Comparison of ENCODE assay signal across 10 cellular contexts in genomic region chr7:74542558-74543117, GRCh38.
DNase-seq lines count a peak whose midpoint lies in the region; ATAC-seq and TF ChIP-seq lines count a peak whose summit lies in the region.
"Had no signal": no experiment of that assay in that cellular context is flagged by ENCODE, and none has a peak within 500 bp of the region (broad histone marks: within the 10 kb centered on the region; RNA-seq: fewer than 3 reads in every experiment).

No MANE protein-coding gene starts in this region.

- DNase-seq in NCI-H1436 (lab: John Stamatoyannopoulos, UW), result peak; percentile 66
- DNase-seq in NCI-H1436 treated with DMSO at 0.1 percent for 48 hours (lab: John Stamatoyannopoulos, UW), result no peak
- DNase-seq in NCI-H774 (lab: John Stamatoyannopoulos, UW), result peak; percentile 46
- no peak for DNase-seq in esophagus squamous epithelium (lab: John Stamatoyannopoulos, UW)
- peak; percentile 22 for DNase-seq in testis
- no peak for DNase-seq in Calu3
- DNase-seq in SIG-M5 treated with dmso at 0.1 percent for 504 hours (lab: John Stamatoyannopoulos, UW; ENCODE audit: unreplicated experiment), result no peak
- DNase-seq in activated T-cell treated with anti-CD3 and anti-CD28 coated beads, Interleukin-2, amount 50 U/mL, for 72 hours, result no peak
- DNase-seq: 8988T, T-helper 1 cell had no signal

- H3K4me1 Mint-ChIP-seq in Calu3 (ENCODE audit: low read depth, unreplicated experiment), result no peaks in the 10 kb centered on the region
- H3K4me1 Mint-ChIP-seq in activated T-cell treated with anti-CD3 and anti-CD28 coated beads, Interleukin-2, amount 50 U/mL, for 72 hours (ENCODE audit: low read depth), result no peaks in the 10 kb centered on the region

- H3K27ac ChIP-seq in esophagus squamous epithelium (peak overlapping the region; percentile 40 to 68 (median 47)), testis (no peak overlapping the region)

- H3K36me3 Mint-ChIP-seq in Calu3 (ENCODE audit: insufficient read depth, unreplicated experiment), result peaks cover 38% of the 10 kb centered on the region
- no peaks in the 10 kb centered on the region for H3K36me3 Mint-ChIP-seq in activated T-cell treated with anti-CD3 and anti-CD28 coated beads, Interleukin-2, amount 50 U/mL, for 72 hours (ENCODE audit: insufficient read depth in 2 of 2)

- no peak overlapping the region for H3K4me3 Mint-ChIP-seq in Calu3 (ENCODE audit: low read depth, unreplicated experiment)
- no peak overlapping the region for H3K4me3 Mint-ChIP-seq in activated T-cell treated with anti-CD3 and anti-CD28 coated beads, Interleukin-2, amount 50 U/mL, for 72 hours

- H3K36me3 ChIP-seq in esophagus squamous epithelium (peaks cover 13 to 98% (median 16%) of the 10 kb centered on the region in 3 donors), testis (ENCODE audit: low read depth, missing control alignments) (no peaks in the 10 kb centered on the region)

- TF ChIP-seq CTCF in esophagus squamous epithelium (IDR thresholded peaks at IDR 0.05) (no peak), testis (IDR thresholded peaks at IDR 0.05) (no peak), Calu3 (IDR thresholded peaks at IDR 0.05; ENCODE audit: unreplicated experiment) (no peak)

- TF ChIP-seq POLR2A in esophagus squamous epithelium (IDR thresholded peaks at IDR 0.05) (no peak), testis (IDR thresholded peaks at IDR 0.05) (no peak)

- no peak overlapping the region for H3K4me3 ChIP-seq in esophagus squamous epithelium
- no peak overlapping the region for H3K4me3 ChIP-seq in testis

- no TSS peak for BruUV-seq in Calu3 (replicated peaks; lab: Mats Ljungman, UMichigan)

- H3K27me3 ChIP-seq in esophagus squamous epithelium (no peaks in the 10 kb centered on the region), testis (no peaks in the 10 kb centered on the region)

- intact Hi-C loops in esophagus squamous epithelium (cut with DNase I) (no loop called here), testis (cut with DNase I; ENCODE audit: low total_unique reads) (no loop called here), Calu3 (cut with micrococcal nuclease; ENCODE audit: unreplicated experiment) (no loop called here)

- peaks cover 0 to 7% (median 0%) of the 10 kb centered on the region in 3 donors for H3K9me3 ChIP-seq in esophagus squamous epithelium
- H3K9me3 ChIP-seq in testis, result no peaks in the 10 kb centered on the region

- CTCF ChIA-PET in Calu3 (lab: Charles Lee), result no interaction called here

- no peaks in the 10 kb centered on the region for H3K27me3 Mint-ChIP-seq in Calu3 (ENCODE audit: unreplicated experiment)
- H3K27me3 Mint-ChIP-seq in activated T-cell treated with anti-CD3 and anti-CD28 coated beads, Interleukin-2, amount 50 U/mL, for 72 hours (ENCODE audit: low read depth), result no peaks in the 10 kb centered on the region

- peaks cover 0 to 28% (median 5%) of the 10 kb centered on the region in 3 donors for H3K4me1 ChIP-seq in esophagus squamous epithelium
- H3K4me1 ChIP-seq in testis, result no peaks in the 10 kb centered on the region

- WGBS in esophagus squamous epithelium, 2 donors, result 48 to 51% methylated on average over 8 to 9 of the region's 9 CpGs
- 78 to 90% methylated on average over 7 to 9 of the region's 9 CpGs for WGBS in testis, 2 donors

- no peaks in the 10 kb centered on the region for H3K9me3 Mint-ChIP-seq in Calu3 (ENCODE audit: low read depth, unreplicated experiment)
- no peaks in the 10 kb centered on the region for H3K9me3 Mint-ChIP-seq in activated T-cell treated with anti-CD3 and anti-CD28 coated beads, Interleukin-2, amount 50 U/mL, for 72 hours

- no peak overlapping the region for H3K27ac Mint-ChIP-seq in Calu3 (ENCODE audit: unreplicated experiment)
- H3K27ac Mint-ChIP-seq in activated T-cell treated with anti-CD3 and anti-CD28 coated beads, Interleukin-2, amount 50 U/mL, for 72 hours, result no peak overlapping the region

- ATAC-seq in activated T-cell treated with anti-CD3 and anti-CD28 coated beads, Interleukin-2, amount 50 U/mL, for 72 hours (replicated peaks in 1 of 2), result no peak

Comparison
In these comparisons a context has a peak if more than half of its experiments do, and no peak if none do; other contexts are left out.
1. DNase-seq: peak in NCI-H1436 (single experiment), NCI-H774 (single experiment) and testis (single experiment); none in NCI-H1436 treated with DMSO at 0.1 percent for 48 hours (single experiment), esophagus squamous epithelium (single experiment), Calu3 (single experiment), SIG-M5 treated with dmso at 0.1 percent for 504 hours (single experiment) and activated T-cell treated with anti-CD3 and anti-CD28 coated beads, Interleukin-2, amount 50 U/mL, for 72 hours (0 of 2).
2. H3K27ac ChIP-seq: peak in esophagus squamous epithelium (4 of 4); none in testis (0 of 2).